16 cellular contexts compared by ENCODE assay signal in the genomic region with DNA sequence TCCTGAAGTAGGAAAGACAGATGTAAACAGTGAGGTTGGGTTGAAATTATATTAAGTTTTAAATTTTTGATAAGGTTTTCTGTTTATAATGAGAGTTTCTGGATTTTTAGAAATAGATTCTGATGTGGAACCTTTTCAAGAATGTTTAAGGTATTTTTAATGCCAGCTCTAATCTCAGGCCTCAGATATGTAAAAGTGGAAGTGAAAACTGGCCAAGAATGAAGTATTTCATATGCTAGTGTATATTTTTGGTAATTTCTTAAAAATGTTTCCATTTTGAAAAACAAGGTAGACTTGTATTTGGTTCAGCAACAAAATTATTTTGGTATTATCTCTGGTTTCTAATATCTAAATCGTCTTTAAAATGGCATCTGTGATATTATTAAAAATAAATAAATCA.
"Had no signal": no experiment of that assay in that cellular context is flagged by ENCODE, and none has a peak within 500 bp of the region (broad histone marks: within the 10 kb centered on the region; RNA-seq: fewer than 3 reads in every experiment).

No MANE protein-coding gene starts in this region.

- DNase-seq: activated naive CD8-positive, alpha-beta T cell treated with anti-CD3 and anti-CD28 coated beads, Interleukin-2, amount 10 ng/mL, durations not matched to agents 7 days and 5 days; anterior cingulate cortex; esophagus squamous epithelium; foreskin fibroblast; heart left ventricle; islet precursor cell; left ventricle myocardium inferior; mesendoderm; ovary; sigmoid colon; stimulated activated CD4-positive, alpha-beta T cell treated with anti-CD3 and anti-CD28 coated beads, Interleukin-2, amount 100 ng/mL, for 48 hours; stimulated activated CD8-positive, alpha-beta memory T cell treated with anti-CD3 and anti-CD28 coated beads, Interleukin-4, amount 100 ng/mL, for 48 hours; thyroid gland; uterus had no signal

- H3K36me3 ChIP-seq: ovary, uterus had no signal

- H3K27me3 ChIP-seq: esophagus squamous epithelium, heart left ventricle, ovary, sigmoid colon, thyroid gland, uterus had no signal

- H3K4me3 Mint-ChIP-seq: activated naive CD8-positive, alpha-beta T cell treated with anti-CD3 and anti-CD28 coated beads, Interleukin-2, amount 10 ng/mL, durations not matched to agents 7 days and 5 days; neural crest cell had no signal

- FAIRE-seq: bronchial epithelial cell had no signal

- H3K9me3 ChIP-seq: esophagus squamous epithelium, ovary, sigmoid colon, thyroid gland, uterus had no signal

- H3K27me3 Mint-ChIP-seq: activated naive CD8-positive, alpha-beta T cell treated with anti-CD3 and anti-CD28 coated beads, Interleukin-2, amount 10 ng/mL, durations not matched to agents 7 days and 5 days had no signal

- H3K4me1 Mint-ChIP-seq: neural crest cell had no signal

- ATAC-seq: heart left ventricle had no signal

- H3K27ac ChIP-seq: esophagus squamous epithelium, left ventricle myocardium inferior, ovary, sigmoid colon, thyroid gland, uterus had no signal

- H3K27ac Mint-ChIP-seq: activated naive CD8-positive, alpha-beta T cell treated with anti-CD3 and anti-CD28 coated beads, Interleukin-2, amount 10 ng/mL, durations not matched to agents 7 days and 5 days had no signal

- H3K4me1 ChIP-seq: thyroid gland, uterus had no signal

- H3K4me3 ChIP-seq: esophagus squamous epithelium, heart left ventricle, left ventricle myocardium inferior, ovary, sigmoid colon, thyroid gland, uterus had no signal
